ENCODE assay signal across 19 cellular contexts in genomic region chr1:16165548-16165947, GRCh38. TPM values are rescaled to one million over a fixed set of nuclear protein-coding genes. Genes with fewer than 3 reads are reported as not detected.
DNase-seq lines count a peak whose midpoint lies in the region; ATAC-seq, FAIRE-seq and TF ChIP-seq lines count a peak whose summit lies in the region.
"Had no signal": no experiment of that assay in that cellular context is flagged by ENCODE, and none has a peak within 500 bp of the region (broad histone marks: within the 10 kb centered on the region; RNA-seq: fewer than 3 reads in every experiment).

No MANE protein-coding gene starts in this region.

- intact Hi-C loops in HCT116 (cut with micrococcal nuclease) = no loop called here
- intact Hi-C loops in K562 (cut with micrococcal nuclease) = no loop called here
- intact Hi-C loops in naive thymus-derived CD4-positive, alpha-beta T cell (cut with micrococcal nuclease) = no loop called here

- peaks cover 43 to 88% (median 65%) of the 10 kb centered on the region in 7 donors for H3K4me1 Mint-ChIP-seq in naive thymus-derived CD4-positive, alpha-beta T cell

- no peaks in the 10 kb centered on the region for H4K20me1 ChIP-seq in HCT116 (ENCODE audit: insufficient read depth)
- no peaks in the 10 kb centered on the region for H4K20me1 ChIP-seq in K562 (replicated peaks; ENCODE audit: control insufficient read depth, insufficient read depth, low read length)

- CTCF ChIA-PET in HCT116 (lab: Charles Lee) = interaction anchor here (1.0 kb wide), 1 partner anchor 83 kb away, joined by 3 read pairs; no protein-coding TSS in a partner anchor
- CTCF ChIA-PET in K562 (lab: Yijun Ruan, JAX; ENCODE audit: low intra/inter-chr PET ratio) = no interaction called here
- CTCF ChIA-PET in naive thymus-derived CD4-positive, alpha-beta T cell (lab: Charles Lee) = interaction anchor here (0.6 kb wide), 1 partner anchor 315 kb away, joined by 3 read pairs; no protein-coding TSS in a partner anchor

- TF ChIP-seq RAD21 in HCT116 (IDR thresholded peaks at IDR 0.05; ENCODE audit: low read depth) (no peak), K562 (CRISPR knock-in tag; conservative IDR thresholded peaks at IDR 0.05 in 1 of 2, IDR thresholded peaks at IDR 0.05 in 1 of 2) (no peak)

- no peaks in the 10 kb centered on the region for H3K9me3 ChIP-seq in HCT116 (ENCODE audit: control insufficient read depth in 1 of 2, insufficient read depth in 1 of 2, low read depth in 1 of 2, low read length in 2 of 2)
- no peaks in the 10 kb centered on the region for H3K9me3 ChIP-seq in K562 (replicated peaks; ENCODE audit: control insufficient read depth, insufficient read depth, low read depth, low read length)
- H3K9me3 ChIP-seq in naive thymus-derived CD4-positive, alpha-beta T cell (ENCODE audit: control insufficient read depth in 2 of 3, low read length in 3 of 3) = no peaks in the 10 kb centered on the region
- H3K9me3 ChIP-seq: heart right ventricle had no signal

- H3K27me3 ChIP-seq in HCT116 (ENCODE audit: insufficient read depth, low read length) (no peaks in the 10 kb centered on the region), K562 (ENCODE audit: control insufficient read depth in 2 of 2, insufficient read depth in 2 of 2, low read length in 2 of 2) (no peaks in the 10 kb centered on the region)
- H3K27me3 ChIP-seq in naive thymus-derived CD4-positive, alpha-beta T cell (ENCODE audit: control insufficient read depth in 2 of 2, insufficient read depth in 2 of 2, low read length in 2 of 2) = no peaks in the 10 kb centered on the region

- RAD21 ChIA-PET in HCT116 (lab: Charles Lee; ENCODE audit: low non-redundant PET in 1 of 2, low total read pairs in 2 of 2, uncharacterized antibody in 2 of 2, unreplicated experiment in 2 of 2) = no interaction called here

- H3K36me3 Mint-ChIP-seq in naive thymus-derived CD4-positive, alpha-beta T cell = no peaks in the 10 kb centered on the region

- H3K4me1 ChIP-seq in HCT116 (ENCODE audit: control insufficient read depth in 1 of 2, insufficient read depth in 2 of 2, low read length in 2 of 2) (peaks cover 62 to 96% of the 10 kb centered on the region in 2 experiments), K562 (replicated peaks in 1 of 2; ENCODE audit: control insufficient read depth in 2 of 2, insufficient read depth in 2 of 2, low read length in 2 of 2) (peaks cover 31 to 49% of the 10 kb centered on the region in 2 experiments)
- peaks cover 34 to 53% of the 10 kb centered on the region in 2 donors for H3K4me1 ChIP-seq in naive thymus-derived CD4-positive, alpha-beta T cell (ENCODE audit: control insufficient read depth in 2 of 2, insufficient read depth in 2 of 2, low read length in 2 of 2)

- ATAC-seq in HCT116 (no peak), K562 (no peak), GM19035 (IDR thresholded peaks at IDR 0.05; ENCODE audit: unreplicated experiment) (no peak)
- ATAC-seq in naive thymus-derived CD4-positive, alpha-beta T cell = no peak
- ATAC-seq: left lobe of liver had no signal

- H3K36me3 ChIP-seq in HCT116 (ENCODE audit: control insufficient read depth in 1 of 2, insufficient read depth in 2 of 2, low read length in 2 of 2) = no peaks in the 10 kb centered on the region
- H3K36me3 ChIP-seq in K562 (ENCODE audit: control insufficient read depth, insufficient read depth, low read length) = no peaks in the 10 kb centered on the region
- H3K36me3 ChIP-seq in naive thymus-derived CD4-positive, alpha-beta T cell (ENCODE audit: control insufficient read depth in 2 of 3, insufficient read depth in 3 of 3, low read length in 3 of 3) = no peaks in the 10 kb centered on the region
- H3K36me3 ChIP-seq: heart right ventricle had no signal

- in situ Hi-C loops in K562 (cut with MboI) = no loop called here

- no peak for FAIRE-seq in K562 (lab: Jason Lieb, UNC)

- H3K79me2 ChIP-seq in HCT116 (ENCODE audit: insufficient read depth, low read length) = no peaks in the 10 kb centered on the region
- H3K79me2 ChIP-seq in K562 (ENCODE audit: control insufficient read depth, insufficient read depth, low read length) = no peaks in the 10 kb centered on the region

- peak; percentile 37 for DNase-seq in DMS 273 (lab: John Stamatoyannopoulos, UW; ENCODE audit: unreplicated experiment)
- DNase-seq in DMS 273 treated with DMSO at 0.1 percent for 48 hours (lab: John Stamatoyannopoulos, UW) = no peak
- DNase-seq in HCT116 (ENCODE audit: low read depth, low spot score) = no peak
- no peak for DNase-seq in K562 (ENCODE audit: extremely low read depth in 1 of 4, low spot score in 3 of 4)
- no peak for DNase-seq in naive thymus-derived CD4-positive, alpha-beta T cell
- no peak for DNase-seq in stimulated activated naive CD4-positive, alpha-beta T cell treated with Interleukin-2 at 50 U/mL for 16 hours (lab: John Stamatoyannopoulos, UW)
- no peak for DNase-seq in epidermal melanocyte (ENCODE audit: insufficient read length, low spot score)
- DNase-seq: activated naive CD4-positive, alpha-beta T cell treated with Interleukin-2 at 50 U/mL for 16 hours; cerebellar nuclear complex; COR-L47; erythroblast; GOT3; Kasumi-1; NCI-H1694; occipital lobe had no signal

- H3K27ac ChIP-seq in HCT116 (ENCODE audit: low read depth, low read length) (peak overlapping the region; percentile 27; the same call in 1 of the 2 replicates), K562 (ENCODE audit: extremely low read depth, low read depth, low read length) (no peak overlapping the region)
- H3K27ac ChIP-seq in naive thymus-derived CD4-positive, alpha-beta T cell (ENCODE audit: low read depth, low read length) = no peak overlapping the region
- H3K27ac ChIP-seq: 22Rv1 had no signal

- TF ChIP-seq EP300 in K562 (IDR thresholded peaks at IDR 0.05; ENCODE audit: low read length) = no peak

- peak overlapping the region in 7 of 9 donors; percentile 19 to 81 (median 58) for H3K27ac Mint-ChIP-seq in naive thymus-derived CD4-positive, alpha-beta T cell

- no peak overlapping the region for H2AFZ ChIP-seq in HCT116 (ENCODE audit: low read depth, low read length, poor library complexity, severe bottlenecking)
- no peak overlapping the region for H2AFZ ChIP-seq in K562 (ENCODE audit: low read depth, low read length)

- no peaks in the 10 kb centered on the region for H3K9me1 ChIP-seq in K562 (ENCODE audit: control insufficient read depth, insufficient read depth, low read length)

- H3K4me3 Mint-ChIP-seq in naive thymus-derived CD4-positive, alpha-beta T cell = peak overlapping the region in 9 of 10 donors; percentile 10 to 83 (median 51)

- no peak for TF ChIP-seq POLR2A in HCT116 (IDR thresholded peaks at IDR 0.05; ENCODE audit: borderline replicate concordance, extremely low read depth, insufficient read depth, insufficient read length)
- TF ChIP-seq POLR2A in K562 (conservative IDR thresholded peaks at IDR 0.05) = no peak

- H3K4me3 ChIP-seq in HCT116 (replicated peaks in 1 of 2; ENCODE audit: low read depth in 1 of 2, low read length in 2 of 2) (no peak overlapping the region), K562 (no peak overlapping the region)
- no peak overlapping the region for H3K4me3 ChIP-seq in naive thymus-derived CD4-positive, alpha-beta T cell (ENCODE audit: low read length)
- H3K4me3 ChIP-seq: heart right ventricle had no signal

- H3K4me2 ChIP-seq in HCT116 (ENCODE audit: low read length) = peak overlapping the region; percentile 86
- H3K4me2 ChIP-seq in K562 (ENCODE audit: insufficient read depth, low read length) = no peak overlapping the region

- POLR2A ChIA-PET in HCT116 (lab: Charles Lee) = interaction anchor here (1.3 to 4.7 kb wide), 3 partner anchors 7 to 13 kb away, joined by 3 to 30 read pairs (median 11); no protein-coding TSS in a partner anchor
- POLR2A ChIA-PET in K562 (lab: Yijun Ruan, JAX) = interaction anchor here (0.8 to 5.5 kb wide), 3 partner anchors 9 to 20 kb away, joined by 3 to 38 read pairs (median 20); partner anchors contain the start of gene EPHA2
- POLR2A ChIA-PET in naive thymus-derived CD4-positive, alpha-beta T cell (lab: Charles Lee) = interaction anchor here (0.5 kb wide), 1 partner anchor 18 kb away, joined by 3 read pairs; no protein-coding TSS in a partner anchor

- H3K9me3 Mint-ChIP-seq in naive thymus-derived CD4-positive, alpha-beta T cell = peaks cover 0 to 1% (median 0%) of the 10 kb centered on the region in 11 donors

- no peaks in the 10 kb centered on the region for H3K9me2 ChIP-seq in HCT116 (ENCODE audit: insufficient read depth)

- TF ChIP-seq CTCF in HCT116 (IDR thresholded peaks at IDR 0.05 in 2 of 3, conservative IDR thresholded peaks at IDR 0.05 in 1 of 3; ENCODE audit: borderline replicate concordance in 1 of 3, insufficient read depth in 1 of 3, low read depth in 2 of 3, low read length in 2 of 3) (no peak), K562 (IDR thresholded peaks at IDR 0.05 in 2 of 3, conservative IDR thresholded peaks at IDR 0.05 in 1 of 3; ENCODE audit: insufficient read depth in 2 of 3, low read depth in 1 of 3, low read length in 3 of 3) (no peak)

- BruUV-seq in HCT116 (replicated peaks; lab: Mats Ljungman, UMichigan) = no TSS peak
- BruUV-seq in K562 (replicated peaks; lab: Mats Ljungman, UMichigan) = no TSS peak

- peaks cover 0 to 69% (median 0%) of the 10 kb centered on the region in 5 donors for H3K27me3 Mint-ChIP-seq in naive thymus-derived CD4-positive, alpha-beta T cell

- 72% methylated on average over 7 of the region's 7 CpGs for WGBS in K562 (ENCODE audit: insufficient coverage, low coverage, missing lambda C conversion rate)

- peak overlapping the region; percentile 36; the same call in 1 of the 2 replicates for H3K9ac ChIP-seq in HCT116 (ENCODE audit: low read length)
- peak overlapping the region in 1 of 2 experiments; percentile 57; a peak in 1 of 4 replicates for H3K9ac ChIP-seq in K562 (ENCODE audit: insufficient read depth in 1 of 2, low read depth in 2 of 2, low read length in 2 of 2)

RNA-seq across cellular contexts. Expression of gene EPHA2, which starts 9.7 kb away (rescaled TPM):
- total RNA-seq in HCT116 (2021; ENCODE audit: unreplicated experiment) = 164 TPM
- polyA plus RNA-seq in HCT116 (2012) = 167 and 209 TPM in 2 replicates
- total RNA-seq in K562 (2011; cell fraction: chromatin; rRNA removed; ENCODE audit: low replicate concordance) = 0.55 and 1.5 TPM in 2 replicates
- total RNA-seq in K562 (2011; cell fraction: nucleolus; rRNA removed) = 0.79 and 1.2 TPM in 2 replicates
- total RNA-seq in K562 (2011; cell fraction: nucleoplasm; rRNA removed) = 0.15 and 0.23 TPM in 2 replicates
- total RNA-seq in K562 (2014; rRNA removed) = not detected in 2 replicates
- total RNA-seq in K562 (2014; rRNA removed; fragmentation: Illumina TruSeq; extraction: Trizol) = 0.04 and 0.06 TPM in 2 replicates
- not detected in 2 replicates for total RNA-seq in K562 (2015; rRNA removed; fragmentation: Illumina TruSeq; extraction: Trizol)
- 0.36 and 0.40 TPM in 2 replicates for total RNA-seq in K562 (2021)
- polyA plus RNA-seq in K562 (2011; rRNA removed) = 0.16 and 0.17 TPM in 2 replicates
- 0.09 and 0.70 TPM in 2 replicates for polyA plus RNA-seq in K562 (2011; cell fraction: cytosol; rRNA removed)
- 0.24 and 0.92 TPM in 2 replicates for polyA plus RNA-seq in K562 (2011; cell fraction: nucleus; rRNA removed)
- polyA plus RNA-seq in K562 (2012) = 0.07 and 0.09 TPM in 2 replicates
- 0.07 and 0.12 TPM in 2 replicates for polyA plus RNA-seq in K562 (2014; fragmentation: Illumina TruSeq; extraction: Trizol)
- polyA plus RNA-seq in K562 (2014; fragmentation: Nextera tagmentation; extraction: Ambion mirVana) = not detected
- 0.05 TPM in 2 replicates for polyA plus RNA-seq in K562 (2014; rRNA removed)
- 0.15 and 0.28 TPM in 2 replicates for polyA minus RNA-seq in K562 (2011; rRNA and poly(A)+ RNA removed)
- 1.7 and 2.2 TPM in 2 replicates for polyA minus RNA-seq in K562 (2011; cell fraction: cytosol; rRNA and poly(A)+ RNA removed)
- 0.33 and 0.81 TPM in 2 replicates for polyA minus RNA-seq in K562 (2011; cell fraction: nucleus; rRNA and poly(A)+ RNA removed)
- under 1 TPM in 2 of 5 experiments, not detected in 3; 0.59 to 0.61 TPM for total RNA-seq in naive thymus-derived CD4-positive, alpha-beta T cell
- under 1 TPM in 1 of 2 donors, not detected in 1; 0.30 TPM for polyA plus RNA-seq in naive thymus-derived CD4-positive, alpha-beta T cell

RNA-seq across cellular contexts. Expression of gene ARHGEF19, which starts 46.9 kb away (rescaled TPM):
- 59.7 TPM for total RNA-seq in HCT116 (2021; ENCODE audit: unreplicated experiment)
- polyA plus RNA-seq in HCT116 (2012) = 47.5 and 50.2 TPM in 2 replicates
- 15.4 and 51.0 TPM in 2 replicates for total RNA-seq in K562 (2011; cell fraction: chromatin; rRNA removed; ENCODE audit: low replicate concordance)
- 25.4 and 38.4 TPM in 2 replicates for total RNA-seq in K562 (2011; cell fraction: nucleolus; rRNA removed)
- total RNA-seq in K562 (2011; cell fraction: nucleoplasm; rRNA removed) = 20.2 and 22.1 TPM in 2 replicates
- total RNA-seq in K562 (2014; rRNA removed) = 6.3 and 7.0 TPM in 2 replicates
- 2.7 and 4.3 TPM in 2 replicates for total RNA-seq in K562 (2014; rRNA removed; fragmentation: Illumina TruSeq; extraction: Trizol)
- total RNA-seq in K562 (2015; rRNA removed; fragmentation: Illumina TruSeq; extraction: Trizol) = 5.2 and 6.0 TPM in 2 replicates
- total RNA-seq in K562 (2021) = 11.2 and 15.1 TPM in 2 replicates
- polyA plus RNA-seq in K562 (2011; rRNA removed) = 21.0 and 33.1 TPM in 2 replicates
- polyA plus RNA-seq in K562 (2011; cell fraction: cytosol; rRNA removed) = 31.5 and 39.3 TPM in 2 replicates
- 84.8 and 93.8 TPM in 2 replicates for polyA plus RNA-seq in K562 (2011; cell fraction: nucleus; rRNA removed)
- polyA plus RNA-seq in K562 (2012) = 14.3 and 15.2 TPM in 2 replicates
- 4.4 and 10.8 TPM in 2 replicates for polyA plus RNA-seq in K562 (2014; fragmentation: Illumina TruSeq; extraction: Trizol)
- 1 to 10 TPM in 1 of 2 experiments, under 1 TPM in 1; 0.73 to 1.1 TPM for polyA plus RNA-seq in K562 (2014; fragmentation: Nextera tagmentation; extraction: Ambion mirVana)
- 14.8 and 17.1 TPM in 2 replicates for polyA plus RNA-seq in K562 (2014; rRNA removed)
- polyA minus RNA-seq in K562 (2011; rRNA and poly(A)+ RNA removed) = 7.3 and 9.1 TPM in 2 replicates
- polyA minus RNA-seq in K562 (2011; cell fraction: cytosol; rRNA and poly(A)+ RNA removed) = 9.3 and 17.2 TPM in 2 replicates
- 17.2 and 21.5 TPM in 2 replicates for polyA minus RNA-seq in K562 (2011; cell fraction: nucleus; rRNA and poly(A)+ RNA removed)
- 10 to 100 TPM in 3 of 5 experiments, 1 to 10 TPM in 2; 8.8 to 12.4 (median 10.5) TPM for total RNA-seq in naive thymus-derived CD4-positive, alpha-beta T cell
- polyA plus RNA-seq in naive thymus-derived CD4-positive, alpha-beta T cell = 1 to 10 TPM; 5.1 to 9.0 TPM

Comparison
In these comparisons a context has a peak if more than half of its experiments do, and no peak if none do; other contexts are left out.
1. RNA of gene EPHA2, which starts 9.7 kb away (total RNA-seq): 164 TPM in HCT116 (single experiment); 0.59 to 0.61 TPM in naive thymus-derived CD4-positive, alpha-beta T cell and 0.04 to 1.5 TPM in K562; every median in the first group is over 10 times any median in the second.